15 cellular contexts compared by ENCODE assay signal in genomic region chr6:42498473-42499128, GRCh38. TPM values are rescaled to one million over a fixed set of nuclear protein-coding genes. Genes with fewer than 3 reads are reported as not detected.
DNase-seq lines count a peak whose midpoint lies in the region; ATAC-seq and TF ChIP-seq lines count a peak whose summit lies in the region.
"Had no signal": no experiment of that assay in that cellular context is flagged by ENCODE, and none has a peak within 500 bp of the region (broad histone marks: within the 10 kb centered on the region; RNA-seq: fewer than 3 reads in every experiment).

No MANE protein-coding gene starts in this region.

- H3K14ac ChIP-seq in H9 (ENCODE audit: insufficient read depth, low read length): no peak overlapping the region

- H3K27ac ChIP-seq in H9 (ENCODE audit: insufficient read length, low read depth, low read length) (no peak overlapping the region), PC-3 (ENCODE audit: low read length) (no peak overlapping the region), ascending aorta (no peak overlapping the region), RWPE1 (no peak overlapping the region)
- H3K27ac ChIP-seq: heart left ventricle, thoracic aorta had no signal

- H3K79me2 ChIP-seq in H9 (ENCODE audit: insufficient read depth, low read length): no peaks in the 10 kb centered on the region
- no peaks in the 10 kb centered on the region for H3K79me2 ChIP-seq in PC-3 (ENCODE audit: low read length)

- H2AK5ac ChIP-seq in H9 (ENCODE audit: insufficient read length, low read length): no peak overlapping the region

- H3K23me2 ChIP-seq in H9 (ENCODE audit: insufficient read length, low read depth, low read length, poor library complexity, severe bottlenecking): no peaks in the 10 kb centered on the region

- H3K79me1 ChIP-seq in H9 (ENCODE audit: insufficient read depth, low read depth, low read length, poor library complexity, severe bottlenecking): no peaks in the 10 kb centered on the region

- H3K4me3 Mint-ChIP-seq in Caco-2 (ENCODE audit: unreplicated experiment) (no peak overlapping the region), H9 (no peak overlapping the region)
- H3K4me3 Mint-ChIP-seq: activated CD8-positive, alpha-beta T cell treated with anti-CD3 and anti-CD28 coated beads, Interleukin-2, amount 10 ng/mL, durations not matched to agents 7 days and 5 days; activated naive CD8-positive, alpha-beta T cell treated with anti-CD3 and anti-CD28 coated beads, Interleukin-2, amount 50 U/mL, for 24 hours; activated T-helper 1 cell treated with anti-CD3 and anti-CD28 coated beads, Interleukin-12 subunit alpha, Interleukin-12 subunit beta, Interleukin-2, Interleukin-4 antibody, amounts not matched to agents 30 ng/mL and 10 ng/mL and 1 ng/mL, durations not matched to agents 14 hours and 24 hours and 36 hours had no signal

- H3K27ac Mint-ChIP-seq in Caco-2 (ENCODE audit: unreplicated experiment): no peak overlapping the region
- H3K27ac Mint-ChIP-seq in H9: no peak overlapping the region; a peak in 1 of 7 replicates
- H3K27ac Mint-ChIP-seq: activated CD8-positive, alpha-beta T cell treated with anti-CD3 and anti-CD28 coated beads, Interleukin-2, amount 10 ng/mL, durations not matched to agents 7 days and 5 days; activated naive CD8-positive, alpha-beta T cell treated with anti-CD3 and anti-CD28 coated beads, Interleukin-2, amount 50 U/mL, for 24 hours; activated T-helper 1 cell treated with anti-CD3 and anti-CD28 coated beads, Interleukin-12 subunit alpha, Interleukin-12 subunit beta, Interleukin-2, Interleukin-4 antibody, amounts not matched to agents 30 ng/mL and 10 ng/mL and 1 ng/mL, durations not matched to agents 14 hours and 24 hours and 36 hours had no signal

- H3K36me3 ChIP-seq in Caco-2 (ENCODE audit: control insufficient read depth, insufficient read depth, low read length) (no peaks in the 10 kb centered on the region), PC-3 (ENCODE audit: low read depth, low read length) (no peaks in the 10 kb centered on the region), ascending aorta (no peaks in the 10 kb centered on the region)
- H3K36me3 ChIP-seq: heart left ventricle, thoracic aorta had no signal

- H4K5ac ChIP-seq in H9 (ENCODE audit: insufficient read length, low read depth, low read length): no peak overlapping the region

- H3K4me1 ChIP-seq in Caco-2 (no peaks in the 10 kb centered on the region), H9 (ENCODE audit: insufficient read depth, low read length) (no peaks in the 10 kb centered on the region), PC-3 (ENCODE audit: insufficient read depth, low read length) (no peaks in the 10 kb centered on the region), ascending aorta (no peaks in the 10 kb centered on the region)
- H3K4me1 ChIP-seq: heart left ventricle had no signal

- H3K9me3 Mint-ChIP-seq in Caco-2 (ENCODE audit: unreplicated experiment): peaks cover 11% of the 10 kb centered on the region
- peaks cover 2 to 4% of the 10 kb centered on the region in 2 experiments; a peak in 2 of 5 replicates for H3K9me3 Mint-ChIP-seq in H9

- peak in 1 of 2 experiments; percentile 49 for TF ChIP-seq CTCF in Caco-2 (IDR thresholded peaks at IDR 0.05; ENCODE audit: insufficient read depth in 1 of 2, low read depth in 1 of 2, low read length in 1 of 2, severe bottlenecking in 1 of 2, unreplicated experiment in 1 of 2)
- TF ChIP-seq CTCF in H9 (conservative IDR thresholded peaks at IDR 0.05): peak; percentile 36; the same call in 1 of the 3 replicates
- TF ChIP-seq CTCF in PC-3 (conservative IDR thresholded peaks at IDR 0.05; ENCODE audit: low read depth, low read length): no peak
- no peak for TF ChIP-seq CTCF in ascending aorta (IDR thresholded peaks at IDR 0.05)
- no peak for TF ChIP-seq CTCF in RWPE1 (conservative IDR thresholded peaks at IDR 0.05; ENCODE audit: low read depth)

- intact Hi-C loops in Caco-2 (cut with micrococcal nuclease; ENCODE audit: unreplicated experiment) (no loop called here), PC-3 (cut with micrococcal nuclease) (no loop called here), ascending aorta (cut with DNase I) (no loop called here)

- H4K8ac ChIP-seq in H9 (replicated peaks; ENCODE audit: insufficient read length, low read depth, low read length): no peak overlapping the region

- DNase-seq in Caco-2: peak; percentile 47 to 53
- peak; percentile 58 for DNase-seq in H9
- DNase-seq in PC-3: peak; percentile 3
- DNase-seq in iPS DF 19.7 (ENCODE audit: low read depth, low spot score): peak; percentile 25
- no peak for DNase-seq in ascending aorta (ENCODE audit: low spot score in 2 of 2)
- DNase-seq in T-helper 9 cell: no peak
- no peak for DNase-seq in RWPE1 (ENCODE audit: low spot score)
- DNase-seq: activated CD8-positive, alpha-beta T cell treated with anti-CD3 and anti-CD28 coated beads, Interleukin-2, amount 10 ng/mL, durations not matched to agents 7 days and 5 days; activated naive CD8-positive, alpha-beta T cell treated with anti-CD3 and anti-CD28 coated beads, Interleukin-2, amount 50 U/mL, for 24 hours; H7; stimulated activated CD4-positive, alpha-beta T cell treated with anti-CD3 and anti-CD28 coated beads, Interleukin-4, amount 100 ng/mL, for 24 hours had no signal

- no peak overlapping the region for H4K91ac ChIP-seq in H9 (ENCODE audit: insufficient read length, low read depth, low read length)

- ATAC-seq in PC-3 (no peak), HG02840 (IDR thresholded peaks at IDR 0.05; ENCODE audit: low FRiP score, unreplicated experiment) (no peak)
- ATAC-seq: activated CD8-positive, alpha-beta T cell treated with anti-CD3 and anti-CD28 coated beads, Interleukin-2, amount 10 ng/mL, durations not matched to agents 7 days and 5 days; activated naive CD8-positive, alpha-beta T cell treated with anti-CD3 and anti-CD28 coated beads, Interleukin-2, amount 50 U/mL, for 24 hours; heart left ventricle had no signal

- H2BK15ac ChIP-seq in H9 (ENCODE audit: low read depth, low read length): no peak overlapping the region

- no peak overlapping the region for H3K23ac ChIP-seq in H9 (ENCODE audit: insufficient read length, low read depth, low read length)

- H3K4ac ChIP-seq in H9 (ENCODE audit: low read depth, low read length): no peak overlapping the region

- no peak overlapping the region for H3K56ac ChIP-seq in H9 (ENCODE audit: insufficient read length, low read depth, low read length)

- BruUV-seq in Caco-2 (replicated peaks; lab: Mats Ljungman, UMichigan) (no TSS peak), PC-3 (replicated peaks; lab: Mats Ljungman, UMichigan) (no TSS peak)

- POLR2A ChIA-PET in Caco-2 (lab: Charles Lee): interaction anchor here (0.5 to 0.6 kb wide), 2 partner anchors 202 to 466 kb away, joined by 3 read pairs; no protein-coding TSS in a partner anchor
- POLR2A ChIA-PET in PC-3 (lab: Charles Lee; ENCODE audit: unreplicated experiment): no interaction called here
- POLR2A ChIA-PET in RWPE1 (lab: Yijun Ruan, JAX; ENCODE audit: low non-redundant PET): no interaction called here

- CTCF ChIA-PET in Caco-2 (lab: Charles Lee): interaction anchor here (0.6 to 1.9 kb wide), 3 partner anchors 49 to 1211 kb away, joined by 3 to 12 read pairs (median 8); no protein-coding TSS in a partner anchor
- CTCF ChIA-PET in PC-3 (lab: Charles Lee): no interaction called here
- CTCF ChIA-PET in RWPE1 (lab: Yijun Ruan, JAX): no interaction called here

- H3K4me2 ChIP-seq in H9 (ENCODE audit: insufficient read depth, insufficient read length, low read length) (no peak overlapping the region), PC-3 (ENCODE audit: low read length) (no peak overlapping the region)

- peak overlapping the region; percentile 98 for H2AFZ ChIP-seq in H9 (ENCODE audit: low read length)
- no peak overlapping the region for H2AFZ ChIP-seq in PC-3 (ENCODE audit: low read length)

- no peak overlapping the region for H2BK20ac ChIP-seq in H9 (ENCODE audit: low read depth, low read length, poor library complexity, severe bottlenecking)

- H3K4me3 ChIP-seq in Caco-2 (ENCODE audit: low read depth, low read length) (no peak overlapping the region), PC-3 (ENCODE audit: low read length) (no peak overlapping the region), ascending aorta (no peak overlapping the region)
- H3K4me3 ChIP-seq: heart left ventricle, thoracic aorta had no signal

- no peak overlapping the region for H3T11ph ChIP-seq in H9 (ENCODE audit: low read length)

- no peak overlapping the region for H3K18ac ChIP-seq in H9 (ENCODE audit: insufficient read length, low read depth, low read length)

- no peaks in the 10 kb centered on the region for H3K9me2 ChIP-seq in PC-3 (replicated peaks; ENCODE audit: low read length)

- no peak overlapping the region for H2BK120ac ChIP-seq in H9 (ENCODE audit: low read depth, low read length, poor library complexity, severe bottlenecking)

- no peaks in the 10 kb centered on the region for H4K20me1 ChIP-seq in H9 (ENCODE audit: control insufficient read depth, insufficient read depth, insufficient read length)
- H4K20me1 ChIP-seq in PC-3 (ENCODE audit: low read length): no peaks in the 10 kb centered on the region

- H2BK5ac ChIP-seq in H9 (ENCODE audit: insufficient read length, low read length): no peak overlapping the region

- H3K4me1 Mint-ChIP-seq in Caco-2 (ENCODE audit: low read depth, unreplicated experiment) (peaks cover 5% of the 10 kb centered on the region), H9 (no peaks in the 10 kb centered on the region)

- no peak overlapping the region for H2BK12ac ChIP-seq in H9 (ENCODE audit: insufficient read length, low read depth, low read length)

- WGBS in H9 (ENCODE audit: extremely low coverage, insufficient read length, low lambda C conversion rate): no CpG with 5 or more reads among the region's 7 CpGs

- no peaks in the 10 kb centered on the region for H3F3A ChIP-seq in PC-3 (ENCODE audit: low read length, unreplicated experiment)

- H3K36me3 Mint-ChIP-seq in Caco-2 (ENCODE audit: insufficient read depth, unreplicated experiment) (no peaks in the 10 kb centered on the region), H9 (ENCODE audit: insufficient read depth in 1 of 3, low read depth in 3 of 3) (no peaks in the 10 kb centered on the region)

- H3K27me3 ChIP-seq in Caco-2 (replicated peaks; ENCODE audit: control insufficient read depth, insufficient read depth, low read length) (no peaks in the 10 kb centered on the region), H9 (ENCODE audit: insufficient read depth, low read length) (no peaks in the 10 kb centered on the region), PC-3 (ENCODE audit: low read length) (no peaks in the 10 kb centered on the region), ascending aorta (no peaks in the 10 kb centered on the region)
- H3K27me3 ChIP-seq: heart left ventricle had no signal

- H3K27me3 Mint-ChIP-seq in Caco-2 (ENCODE audit: insufficient read depth, unreplicated experiment) (peaks cover 9% of the 10 kb centered on the region), H9 (ENCODE audit: low read depth) (peaks cover 2% of the 10 kb centered on the region; the same call in 1 of the 2 replicates)

- H3K9me3 ChIP-seq in Caco-2 (no peaks in the 10 kb centered on the region), H9 (ENCODE audit: control insufficient read depth, low read depth, low read length) (no peaks in the 10 kb centered on the region), PC-3 (ENCODE audit: low read length) (no peaks in the 10 kb centered on the region), ascending aorta (peaks cover 0 to 7% of the 10 kb centered on the region in 2 donors)
- H3K9me3 ChIP-seq: thoracic aorta had no signal

- H3K9ac ChIP-seq in H9 (ENCODE audit: extremely low read depth, insufficient read length, low read length) (no peak overlapping the region), PC-3 (ENCODE audit: low read length) (no peak overlapping the region)

RNA-seq across cellular contexts. Expression of gene TRERF1, which starts 46.9 kb away (rescaled TPM):
- 0.39 and 0.49 TPM in 2 replicates for total RNA-seq in Caco-2 (2022)
- 18.0 and 19.7 TPM in 2 replicates for total RNA-seq in H9 (2021)
- total RNA-seq in PC-3 (2014; rRNA removed): 13.7 and 13.9 TPM in 2 replicates
- 34.1 TPM for total RNA-seq in ascending aorta

Comparison
In these comparisons a context has a peak if more than half of its experiments do, and no peak if none do; other contexts are left out.
1. DNase-seq: peak in Caco-2 (2 of 2), H9 (single experiment), PC-3 (single experiment) and iPS DF 19.7 (single experiment); none in ascending aorta (0 of 2), T-helper 9 cell (single experiment) and RWPE1 (single experiment).